Comparison of ENCODE assay signal across 15 cellular contexts in genomic region chr13:106480511-106480910, GRCh38. TPM values are rescaled to one million over a fixed set of nuclear protein-coding genes. Genes with fewer than 3 reads are reported as not detected.
DNase-seq lines count a peak whose midpoint lies in the region; ATAC-seq and TF ChIP-seq lines count a peak whose summit lies in the region.
"Had no signal": no experiment of that assay in that cellular context is flagged by ENCODE, and none has a peak within 500 bp of the region (broad histone marks: within the 10 kb centered on the region; RNA-seq: fewer than 3 reads in every experiment).

No MANE protein-coding gene starts in this region.

- POLR2A ChIA-PET in Caco-2 (lab: Charles Lee), result no interaction called here

- H3K36me3 ChIP-seq in Caco-2 (ENCODE audit: control insufficient read depth, insufficient read depth, low read length), result no peaks in the 10 kb centered on the region
- no peaks in the 10 kb centered on the region for H3K36me3 ChIP-seq in ascending aorta
- no peaks in the 10 kb centered on the region for H3K36me3 ChIP-seq in gastroesophageal sphincter
- no peaks in the 10 kb centered on the region for H3K36me3 ChIP-seq in rectal smooth muscle tissue (ENCODE audit: control insufficient read depth, insufficient read depth, low read length)
- no peaks in the 10 kb centered on the region for H3K36me3 ChIP-seq in adrenal gland (replicated peaks in 1 of 2)

- no peak for TF ChIP-seq EP300 in gastroesophageal sphincter (IDR thresholded peaks at IDR 0.05)

- H3K27ac ChIP-seq in ascending aorta (peak overlapping the region; percentile 57 to 71), gastroesophageal sphincter (peak overlapping the region in 3 of 4 donors; percentile 9 to 91 (median 87)), rectal smooth muscle tissue (ENCODE audit: low read depth, low read length) (peak overlapping the region; percentile 25), adrenal gland (no peak overlapping the region)

- H3K27me3 ChIP-seq in Caco-2 (replicated peaks; ENCODE audit: control insufficient read depth, insufficient read depth, low read length) (no peaks in the 10 kb centered on the region), ascending aorta (no peaks in the 10 kb centered on the region), gastroesophageal sphincter (no peaks in the 10 kb centered on the region), rectal smooth muscle tissue (ENCODE audit: control insufficient read depth, insufficient read depth, low read length) (no peaks in the 10 kb centered on the region), adrenal gland (no peaks in the 10 kb centered on the region)

- no peaks in the 10 kb centered on the region for H3K36me3 Mint-ChIP-seq in Caco-2 (ENCODE audit: insufficient read depth, unreplicated experiment)
- H3K36me3 Mint-ChIP-seq: CD8-positive, alpha-beta memory T cell had no signal

- peaks cover 17% of the 10 kb centered on the region for H3K4me1 ChIP-seq in Caco-2
- H3K4me1 ChIP-seq in ascending aorta, result peaks cover 3 to 26% of the 10 kb centered on the region in 2 donors
- H3K4me1 ChIP-seq in gastroesophageal sphincter, result peaks cover 0 to 72% (median 0%) of the 10 kb centered on the region in 3 donors
- peaks cover 22% of the 10 kb centered on the region for H3K4me1 ChIP-seq in rectal smooth muscle tissue (ENCODE audit: control insufficient read depth, insufficient read depth, low read length)
- H3K4me1 ChIP-seq in adrenal gland (replicated peaks in 1 of 2), result no peaks in the 10 kb centered on the region

- no peaks in the 10 kb centered on the region for H3K9me3 ChIP-seq in Caco-2
- no peaks in the 10 kb centered on the region for H3K9me3 ChIP-seq in ascending aorta
- peaks cover 0 to 5% (median 0%) of the 10 kb centered on the region in 3 donors for H3K9me3 ChIP-seq in gastroesophageal sphincter
- H3K9me3 ChIP-seq in adrenal gland (replicated peaks in 1 of 3), result no peaks in the 10 kb centered on the region

- H3K4me3 ChIP-seq in Caco-2 (ENCODE audit: low read depth, low read length), result no peak overlapping the region
- H3K4me3 ChIP-seq in ascending aorta, result no peak overlapping the region
- no peak overlapping the region for H3K4me3 ChIP-seq in gastroesophageal sphincter
- no peak overlapping the region for H3K4me3 ChIP-seq in rectal smooth muscle tissue (ENCODE audit: low read length)
- no peak overlapping the region for H3K4me3 ChIP-seq in adrenal gland
- H3K4me3 ChIP-seq: K562 had no signal

- H3K4me3 Mint-ChIP-seq in Caco-2 (ENCODE audit: unreplicated experiment), result no peak overlapping the region
- H3K4me3 Mint-ChIP-seq: CD8-positive, alpha-beta memory T cell had no signal

- no peak for ATAC-seq in gastroesophageal sphincter
- ATAC-seq in HG02938 (IDR thresholded peaks at IDR 0.05; ENCODE audit: unreplicated experiment), result no peak
- ATAC-seq in GM18517 (IDR thresholded peaks at IDR 0.05; ENCODE audit: unreplicated experiment), result no peak

- intact Hi-C loops in Caco-2 (cut with micrococcal nuclease; ENCODE audit: unreplicated experiment), result no loop called here
- intact Hi-C loops in ascending aorta (cut with DNase I), result loop anchor here (10.0 kb wide), 1 partner anchor 554 kb away; no protein-coding TSS in a partner anchor
- intact Hi-C loops in adrenal gland (cut with DNase I), result no loop called here

- no TSS peak for BruUV-seq in Caco-2 (replicated peaks; lab: Mats Ljungman, UMichigan)

- H3K4me1 Mint-ChIP-seq in Caco-2 (ENCODE audit: low read depth, unreplicated experiment), result peaks cover 16% of the 10 kb centered on the region
- H3K4me1 Mint-ChIP-seq: CD8-positive, alpha-beta memory T cell had no signal

- no peak for DNase-seq in Caco-2
- no peak for DNase-seq in ascending aorta (ENCODE audit: low spot score in 2 of 2)
- DNase-seq in adrenal gland, result no peak
- no peak for DNase-seq in C1 segment of cervical spinal cord (lab: John Stamatoyannopoulos, UW)
- DNase-seq: CD8-positive, alpha-beta memory T cell; DND-41; GDM1; NCI-H1417; NCI-H187 treated with DMSO at 0.1 percent for 48 hours; NCI-H526 treated with DMSO at 0.1 percent for 48 hours had no signal

- H3K9me3 Mint-ChIP-seq in Caco-2 (ENCODE audit: unreplicated experiment), result no peaks in the 10 kb centered on the region

- no peak for TF ChIP-seq CTCF in Caco-2 (IDR thresholded peaks at IDR 0.05; ENCODE audit: insufficient read depth in 1 of 2, low read depth in 1 of 2, low read length in 1 of 2, severe bottlenecking in 1 of 2, unreplicated experiment in 1 of 2)
- TF ChIP-seq CTCF in ascending aorta (IDR thresholded peaks at IDR 0.05), result no peak
- TF ChIP-seq CTCF in gastroesophageal sphincter (IDR thresholded peaks at IDR 0.05), result no peak
- TF ChIP-seq CTCF in adrenal gland (IDR thresholded peaks at IDR 0.05), result no peak

- H3K27ac Mint-ChIP-seq in Caco-2 (ENCODE audit: unreplicated experiment), result peak overlapping the region; percentile 13
- H3K27ac Mint-ChIP-seq: CD8-positive, alpha-beta memory T cell had no signal

- WGBS in gastroesophageal sphincter (ENCODE audit: low coverage in 1 of 2), 2 donors, result 24 to 33% methylated on average over 2 of the region's 2 CpGs
- 40 to 56% (median 49%) methylated on average over 2 of the region's 2 CpGs for WGBS in adrenal gland, 4 donors

- TF ChIP-seq POLR2A in gastroesophageal sphincter (IDR thresholded peaks at IDR 0.05), result no peak
- no peak for TF ChIP-seq POLR2A in adrenal gland (IDR thresholded peaks at IDR 0.05)

- CTCF ChIA-PET in Caco-2 (lab: Charles Lee), result interaction anchor here (0.8 kb wide), 1 partner anchor 140 kb away, joined by 3 read pairs; no protein-coding TSS in a partner anchor

- no peak overlapping the region for H3K9ac ChIP-seq in rectal smooth muscle tissue (ENCODE audit: low read length)

- H3K27me3 Mint-ChIP-seq in Caco-2 (ENCODE audit: insufficient read depth, unreplicated experiment), result no peaks in the 10 kb centered on the region

RNA-seq across cellular contexts. Expression of gene EFNB2, which starts 55.0 kb away (rescaled TPM):
- total RNA-seq in Caco-2 (2022) (68.0 and 80.4 TPM in 2 replicates), ascending aorta (38.0 TPM), gastroesophageal sphincter (10 to 100 TPM; 13.7 to 39.7 (median 20.5) TPM), adrenal gland (10 to 100 TPM; 10.4 to 21.4 (median 13.6) TPM)
- 1 to 10 TPM; 5.2 to 9.3 (median 6.6) TPM for polyA plus RNA-seq in adrenal gland

Comparison
In these comparisons a context has a peak if more than half of its experiments do, and no peak if none do; other contexts are left out.
1. H3K27ac ChIP-seq: peak in ascending aorta (2 of 2), gastroesophageal sphincter (3 of 4) and rectal smooth muscle tissue (single experiment); none in adrenal gland (0 of 5).